ENCODE assay signal across 21 cellular contexts in the genomic region with DNA sequence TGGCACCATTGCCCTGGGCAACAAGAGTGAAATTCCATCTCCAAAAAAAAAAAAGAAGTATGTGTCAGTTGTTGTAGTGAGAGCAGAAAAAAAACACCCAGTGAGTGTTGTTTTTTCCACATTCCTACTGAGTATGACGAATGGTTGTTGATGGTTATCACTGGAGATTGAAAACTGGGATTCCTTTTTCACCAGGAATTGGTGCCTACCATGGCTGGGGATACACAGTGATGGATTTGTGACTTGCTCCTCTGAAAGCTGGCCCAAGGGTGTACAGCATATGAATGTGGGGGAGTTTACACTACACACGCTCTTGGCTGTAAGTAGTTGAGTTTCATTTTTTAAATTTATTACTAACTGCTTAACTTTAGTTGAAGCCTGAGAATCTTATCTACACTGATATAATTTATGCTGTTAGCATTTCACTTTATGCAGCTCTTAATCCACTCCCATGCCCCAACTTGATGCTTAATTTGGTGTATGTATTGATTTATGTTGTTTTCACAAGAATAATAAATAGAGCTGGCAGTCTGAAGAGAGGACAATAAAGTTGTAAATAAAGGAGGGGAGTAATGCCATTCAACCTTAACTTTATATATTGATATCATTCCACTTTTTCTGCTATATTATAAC. TPM values are rescaled to one million over a fixed set of nuclear protein-coding genes. Genes with fewer than 3 reads are reported as not detected.
DNase-seq lines count a peak whose midpoint lies in the region; ATAC-seq and TF ChIP-seq lines count a peak whose summit lies in the region.
"Had no signal": no experiment of that assay in that cellular context is flagged by ENCODE, and none has a peak within 500 bp of the region (broad histone marks: within the 10 kb centered on the region; RNA-seq: fewer than 3 reads in every experiment).

No MANE protein-coding gene starts in this region.

- no peaks in the 10 kb centered on the region for H3K4me1 Mint-ChIP-seq in activated CD4-positive, alpha-beta T cell treated with anti-CD3 and anti-CD28 coated beads, Interleukin-2, amount 10 ng/mL, durations not matched to agents 24 days and 14 days
- H3K4me1 Mint-ChIP-seq: activated naive CD4-positive, alpha-beta T cell treated with anti-CD3 and anti-CD28 coated beads, Interleukin-2, amount 10 ng/mL, durations not matched to agents 7 days and 5 days had no signal

- no peaks in the 10 kb centered on the region for H3K4me1 ChIP-seq in HEK293 (ENCODE audit: control insufficient read depth, insufficient read depth, low read length)
- H3K4me1 ChIP-seq: BLaER1 had no signal

- no peaks in the 10 kb centered on the region for H3K27me3 Mint-ChIP-seq in activated CD4-positive, alpha-beta T cell treated with anti-CD3 and anti-CD28 coated beads, Interleukin-2, amount 10 ng/mL, durations not matched to agents 24 days and 14 days
- H3K27me3 Mint-ChIP-seq: activated naive CD4-positive, alpha-beta T cell treated with anti-CD3 and anti-CD28 coated beads, Interleukin-2, amount 10 ng/mL, durations not matched to agents 7 days and 5 days had no signal

- no peaks in the 10 kb centered on the region for H3K36me3 Mint-ChIP-seq in activated CD4-positive, alpha-beta T cell treated with anti-CD3 and anti-CD28 coated beads, Interleukin-2, amount 10 ng/mL, durations not matched to agents 24 days and 14 days (ENCODE audit: low read depth)
- H3K36me3 Mint-ChIP-seq: activated naive CD4-positive, alpha-beta T cell treated with anti-CD3 and anti-CD28 coated beads, Interleukin-2, amount 10 ng/mL, durations not matched to agents 7 days and 5 days had no signal

- no peaks in the 10 kb centered on the region for H3K36me3 ChIP-seq in HEK293 (ENCODE audit: control insufficient read depth in 2 of 2, insufficient read depth in 1 of 2, low read length in 2 of 2)
- H3K36me3 ChIP-seq: BLaER1, cardiac muscle cell, thoracic aorta had no signal

- DNase-seq in amniotic epithelial cell (ENCODE audit: low read depth) (peak; percentile 98), fibroblast of the aortic adventitia (ENCODE audit: low read depth) (peak; percentile 34), renal cortical epithelial cell (ENCODE audit: low read depth) (peak; percentile 18), NCI-H1105 (lab: John Stamatoyannopoulos, UW) (no peak)
- DNase-seq in activated CD4-positive, alpha-beta T cell treated with anti-CD3 and anti-CD28 coated beads, Interleukin-2, amount 10 ng/mL, durations not matched to agents 24 days and 14 days: no peak
- DNase-seq: activated CD8-positive, alpha-beta T cell treated with anti-CD3 and anti-CD28 coated beads, Interleukin-2, amount 10 ng/mL, durations not matched to agents 7 days and 5 days; activated naive CD4-positive, alpha-beta T cell treated with anti-CD3 and anti-CD28 coated beads, Interleukin-2, amount 10 ng/mL, durations not matched to agents 7 days and 5 days; activated T-cell treated with anti-CD3 and anti-CD28 coated beads, Interleukin-2, amount 50 U/mL, for 4 hours; effector memory CD4-positive, alpha-beta T cell; hypothalamus; NCI-H2029 treated with DMSO at 0.1 percent for 48 hours; NCI-H510A treated with DMSO at 0.1 percent for 48 hours; SHP77 had no signal

- H3K9me3 ChIP-seq in HEK293 (ENCODE audit: control insufficient read depth, insufficient read depth, low read depth, low read length): no peaks in the 10 kb centered on the region
- H3K9me3 ChIP-seq: BLaER1, thoracic aorta had no signal

- no peaks in the 10 kb centered on the region for H3K9me3 Mint-ChIP-seq in activated CD4-positive, alpha-beta T cell treated with anti-CD3 and anti-CD28 coated beads, Interleukin-2, amount 10 ng/mL, durations not matched to agents 24 days and 14 days

- CTCF ChIA-PET in HEK293 (lab: Yijun Ruan, JAX): interaction anchor here (0.5 to 0.7 kb wide), 2 partner anchors 71 to 149 kb away, joined by 3 to 5 read pairs; no protein-coding TSS in a partner anchor

- no peak overlapping the region for H3K27ac Mint-ChIP-seq in activated CD4-positive, alpha-beta T cell treated with anti-CD3 and anti-CD28 coated beads, Interleukin-2, amount 10 ng/mL, durations not matched to agents 24 days and 14 days
- H3K27ac Mint-ChIP-seq: activated CD8-positive, alpha-beta T cell treated with anti-CD3 and anti-CD28 coated beads, Interleukin-2, amount 10 ng/mL, durations not matched to agents 7 days and 5 days; activated naive CD4-positive, alpha-beta T cell treated with anti-CD3 and anti-CD28 coated beads, Interleukin-2, amount 10 ng/mL, durations not matched to agents 7 days and 5 days; T-helper 1 cell treated with Interleukin-12 subunit alpha and Interleukin-12 subunit beta and Interleukin-4 antibody, amounts not matched to agents 30 μg/mL and 1 μg/mL, for 36 hours had no signal

- no peak for ATAC-seq in HG02642 (IDR thresholded peaks at IDR 0.05; ENCODE audit: poor library complexity, unreplicated experiment)
- no peak for ATAC-seq in HG03135 (IDR thresholded peaks at IDR 0.05; ENCODE audit: unreplicated experiment)
- ATAC-seq: activated CD8-positive, alpha-beta T cell treated with anti-CD3 and anti-CD28 coated beads, Interleukin-2, amount 10 ng/mL, durations not matched to agents 7 days and 5 days; activated T-cell treated with anti-CD3 and anti-CD28 coated beads, Interleukin-2, amount 50 U/mL, for 4 hours had no signal

- H3K4me3 ChIP-seq in HEK293 (ENCODE audit: low read depth, low read length) (no peak overlapping the region), fibroblast of the aortic adventitia (ENCODE audit: low read depth, low read length) (no peak overlapping the region)
- H3K4me3 ChIP-seq: BLaER1, cardiac muscle cell, thoracic aorta had no signal

- POLR2A ChIA-PET in HEK293 (lab: Yijun Ruan, JAX): no interaction called here

- H3K27ac ChIP-seq in HEK293 (ENCODE audit: extremely low read depth, low read depth, low read length): no peak overlapping the region
- H3K27ac ChIP-seq: BLaER1, cardiac muscle cell, thoracic aorta, VCaP had no signal

- no peak for TF ChIP-seq CTCF in HEK293 (tag by site-specific recombination; IDR thresholded peaks at IDR 0.05)
- TF ChIP-seq CTCF in fibroblast of the aortic adventitia (IDR thresholded peaks at IDR 0.05; ENCODE audit: insufficient read depth, low read length): no peak

- no peak overlapping the region for H3K4me3 Mint-ChIP-seq in activated CD4-positive, alpha-beta T cell treated with anti-CD3 and anti-CD28 coated beads, Interleukin-2, amount 10 ng/mL, durations not matched to agents 24 days and 14 days
- H3K4me3 Mint-ChIP-seq: activated CD8-positive, alpha-beta T cell treated with anti-CD3 and anti-CD28 coated beads, Interleukin-2, amount 10 ng/mL, durations not matched to agents 7 days and 5 days; activated naive CD4-positive, alpha-beta T cell treated with anti-CD3 and anti-CD28 coated beads, Interleukin-2, amount 10 ng/mL, durations not matched to agents 7 days and 5 days; activated T-cell treated with anti-CD3 and anti-CD28 coated beads, Interleukin-2, amount 50 U/mL, for 4 hours; T-helper 1 cell treated with Interleukin-12 subunit alpha and Interleukin-12 subunit beta and Interleukin-4 antibody, amounts not matched to agents 30 μg/mL and 1 μg/mL, for 36 hours had no signal

- intact Hi-C loops in activated CD4-positive, alpha-beta T cell treated with anti-CD3 and anti-CD28 coated beads, Interleukin-2, amount 10 ng/mL, durations not matched to agents 24 days and 14 days (cut with micrococcal nuclease): no loop called here

TF ChIP-seq in HEK293, 187 proteins besides CTCF, POLR2A, EP300 and RAD21 (continues in another document):
- TF ChIP-seq WT1 (tag by site-specific recombination; IDR thresholded peaks at IDR 0.05) (peak; percentile 76), OSR2 (tag by site-specific recombination; IDR thresholded peaks at IDR 0.05) (peak; percentile 11; the same call in 1 of the 2 replicates), FEZF1 (tag by site-specific recombination; IDR thresholded peaks at IDR 0.05) (peak; percentile 51; the same call in 1 of the 2 replicates)
- TF ChIP-seq, protein P1, sequence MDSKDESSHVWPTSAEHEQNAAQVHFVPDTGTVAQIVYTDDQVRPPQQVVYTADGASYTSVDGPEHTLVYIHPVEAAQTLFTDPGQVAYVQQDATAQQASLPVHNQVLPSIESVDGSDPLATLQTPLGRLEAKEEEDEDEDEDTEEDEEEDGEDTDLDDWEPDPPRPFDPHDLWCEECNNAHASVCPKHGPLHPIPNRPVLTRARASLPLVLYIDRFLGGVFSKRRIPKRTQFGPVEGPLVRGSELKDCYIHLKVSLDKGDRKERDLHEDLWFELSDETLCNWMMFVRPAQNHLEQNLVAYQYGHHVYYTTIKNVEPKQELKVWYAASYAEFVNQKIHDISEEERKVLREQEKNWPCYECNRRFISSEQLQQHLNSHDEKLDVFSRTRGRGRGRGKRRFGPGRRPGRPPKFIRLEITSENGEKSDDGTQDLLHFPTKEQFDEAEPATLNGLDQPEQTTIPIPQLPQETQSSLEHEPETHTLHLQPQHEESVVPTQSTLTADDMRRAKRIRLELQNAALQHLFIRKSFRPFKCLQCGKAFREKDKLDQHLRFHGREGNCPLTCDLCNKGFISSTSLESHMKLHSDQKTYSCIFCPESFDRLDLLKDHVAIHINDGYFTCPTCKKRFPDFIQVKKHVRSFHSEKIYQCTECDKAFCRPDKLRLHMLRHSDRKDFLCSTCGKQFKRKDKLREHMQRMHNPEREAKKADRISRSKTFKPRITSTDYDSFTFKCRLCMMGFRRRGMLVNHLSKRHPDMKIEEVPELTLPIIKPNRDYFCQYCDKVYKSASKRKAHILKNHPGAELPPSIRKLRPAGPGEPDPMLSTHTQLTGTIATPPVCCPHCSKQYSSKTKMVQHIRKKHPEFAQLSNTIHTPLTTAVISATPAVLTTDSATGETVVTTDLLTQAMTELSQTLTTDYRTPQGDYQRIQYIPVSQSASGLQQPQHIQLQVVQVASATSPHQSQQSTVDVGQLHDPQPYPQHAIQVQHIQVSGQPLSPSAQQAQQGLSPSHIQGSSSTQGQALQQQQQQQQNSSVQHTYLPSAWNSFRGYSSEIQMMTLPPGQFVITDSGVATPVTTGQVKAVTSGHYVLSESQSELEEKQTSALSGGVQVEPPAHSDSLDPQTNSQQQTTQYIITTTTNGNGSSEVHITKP (tag by site-specific recombination; IDR thresholded peaks at IDR 0.05): 0 out of 2 replicates have a peak, but pooled peaks have one; percentile 17

RNA-seq across cellular contexts. Expression of gene MME, which starts 56.0 kb away (rescaled TPM):
- total RNA-seq in fibroblast of the aortic adventitia (ENCODE audit: low replicate concordance) (50.4 and 101 TPM in 2 replicates), renal cortical epithelial cell (5.7 and 7.3 TPM in 2 replicates)
- not detected in 2 replicates for total RNA-seq in activated CD4-positive, alpha-beta T cell treated with anti-CD3 and anti-CD28 coated beads, Interleukin-2, amount 10 ng/mL, durations not matched to agents 24 days and 14 days
- total RNA-seq: activated CD8-positive, alpha-beta T cell treated with anti-CD3 and anti-CD28 coated beads, Interleukin-2, amount 10 ng/mL, durations not matched to agents 7 days and 5 days had no signal

Comparison
In these comparisons a context has a peak if more than half of its experiments do, and no peak if none do; other contexts are left out.
1. DNase-seq: peak in amniotic epithelial cell (single experiment), fibroblast of the aortic adventitia (single experiment) and renal cortical epithelial cell (single experiment); none in activated CD4-positive, alpha-beta T cell treated with anti-CD3 and anti-CD28 coated beads, Interleukin-2, amount 10 ng/mL, durations not matched to agents 24 days and 14 days (single experiment) and NCI-H1105 (single experiment).